8 cellular contexts compared by ENCODE assay signal in genomic region chr2:25279091-25279651, GRCh38.
DNase-seq lines count a peak whose midpoint lies in the region; ATAC-seq and TF ChIP-seq lines count a peak whose summit lies in the region.

No MANE protein-coding gene starts in this region.

- H3K36me3 ChIP-seq in prostate gland: no peaks in the 10 kb centered on the region

- WGBS in prostate gland: 11% methylated on average over 12 of the region's 12 CpGs

- intact Hi-C loops in prostate gland (cut with DNase I): no loop called here

- peak; percentile 16 for TF ChIP-seq POLR2A in prostate gland (IDR thresholded peaks at IDR 0.05)

- H3K4me3 ChIP-seq in fibroblast of mammary gland (ENCODE audit: control insufficient read depth, low read depth, low read length) (no peak overlapping the region), prostate gland (no peak overlapping the region)

- no peak for TF ChIP-seq CTCF in fibroblast of mammary gland (conservative IDR thresholded peaks at IDR 0.05; ENCODE audit: control insufficient read depth, insufficient read depth, low read depth, low read length)
- peak in 1 of 4 experiments; percentile 5 for TF ChIP-seq CTCF in prostate gland (IDR thresholded peaks at IDR 0.05)

- peak; percentile 44 for DNase-seq in AG20443 (ENCODE audit: low spot score)
- peak; percentile 61 for DNase-seq in SIG-M5 (lab: John Stamatoyannopoulos, UW)
- DNase-seq in fibroblast of mammary gland (ENCODE audit: low read depth): peak; percentile 38
- peak; percentile 82 for DNase-seq in prostate gland (ENCODE audit: low spot score)
- DNase-seq in activated gamma-delta T cell treated with Interleukin-2 at 50 U/mL for 16 hours: no peak
- no peak for DNase-seq in LoVo (ENCODE audit: low spot score)

- peak; percentile 82 for ATAC-seq in GM18873 (IDR thresholded peaks at IDR 0.05; ENCODE audit: low FRiP score, unreplicated experiment)
- ATAC-seq in HG03064 (IDR thresholded peaks at IDR 0.05; ENCODE audit: low read depth, unreplicated experiment): peak; percentile 68

- H3K9me3 ChIP-seq in prostate gland: no peaks in the 10 kb centered on the region

- H3K27me3 ChIP-seq in prostate gland (replicated peaks; ENCODE audit: insufficient read depth): no peaks in the 10 kb centered on the region

- H3K4me1 ChIP-seq in prostate gland (replicated peaks): no peaks in the 10 kb centered on the region

- H3K27ac ChIP-seq in prostate gland: peak overlapping the region; percentile 48 to 61

Comparison
In these comparisons a context has a peak if more than half of its experiments do, and no peak if none do; other contexts are left out.
1. DNase-seq: peak in AG20443 (single experiment), SIG-M5 (single experiment), fibroblast of mammary gland (single experiment) and prostate gland (single experiment); none in activated gamma-delta T cell treated with Interleukin-2 at 50 U/mL for 16 hours (single experiment) and LoVo (single experiment).